Comparison of ENCODE assay signal across 22 cellular contexts in genomic region chr11:85717360-85717927, GRCh38. TPM values are rescaled to one million over a fixed set of nuclear protein-coding genes. Genes with fewer than 3 reads are reported as not detected.
A peak's percentile ranks its signal among the peaks of the same experiment; 100 is the strongest.
DNase-seq lines count a peak whose midpoint lies in the region; ATAC-seq and TF ChIP-seq lines count a peak whose summit lies in the region.
"Had no signal": no experiment of that assay in that cellular context is flagged by ENCODE, and none has a peak within 500 bp of the region (broad histone marks: within the 10 kb centered on the region; RNA-seq: fewer than 3 reads in every experiment).

No MANE protein-coding gene starts in this region.

- peak overlapping the region; percentile 84 for H4K5ac ChIP-seq in IMR-90 (ENCODE audit: low read depth, low read length)

- H2AK9ac ChIP-seq in IMR-90 (replicated peaks; ENCODE audit: low read depth, low read length, poor library complexity): no peak overlapping the region

- 0 out of 2 replicates have a peak, but pooled peaks cover 3% of the 10 kb centered on the region for H3K9me1 ChIP-seq in IMR-90 (ENCODE audit: insufficient read depth, low read length)

- no peak for TF ChIP-seq RAD21 in IMR-90 (IDR thresholded peaks at IDR 0.05; ENCODE audit: low read length)

- no CpG with 5 or more reads among the region's 2 CpGs for WGBS in IMR-90 (ENCODE audit: extremely low coverage in 2 of 2, insufficient read length in 1 of 2), 2 experiments

- no peak for DNase-seq in AG04449 (ENCODE audit: low read depth, low spot score)
- no peak for DNase-seq in IMR-90
- no peak for DNase-seq in chondrocyte (ENCODE audit: low spot score)
- no peak for DNase-seq in epidermal melanocyte (ENCODE audit: insufficient read length, low spot score)
- DNase-seq in NCI-H128 (lab: John Stamatoyannopoulos, UW; ENCODE audit: unreplicated experiment): no peak
- DNase-seq in DMS53 (lab: John Stamatoyannopoulos, UW): no peak
- no peak for DNase-seq in LoVo (ENCODE audit: low spot score)
- DNase-seq: activated CD4-positive, alpha-beta T cell treated with anti-CD3 and anti-CD28 coated beads, Interleukin-2, amount 50 U/mL, for 1 hour; activated CD8-positive, alpha-beta memory T cell treated with anti-CD3 and anti-CD28 coated beads, Interleukin-2, amount 50 U/mL, for 4 hours; activated effector memory CD4-positive, alpha-beta T cell treated with Interleukin-2 at 50 U/mL for 16 hours; caudate nucleus; DND-41; endodermal cell; hippocampal formation; kidney; NCI-H187; NCI-H345; stimulated activated naive B cell treated with anti-CD40 and anti-IgM and Interleukin-4, amounts not matched to agents 10 μg/mL and 1 μg/mL and 100 μg/mL, for 72 hours; thyroid gland had no signal

- H3K36me3 ChIP-seq in IMR-90 (ENCODE audit: control insufficient read depth, insufficient read depth, low read length) (peaks cover 9% of the 10 kb centered on the region), muscle layer of duodenum (ENCODE audit: control insufficient read depth in 1 of 2, insufficient read depth in 2 of 2, low read length in 2 of 2) (no peaks in the 10 kb centered on the region)
- H3K36me3 ChIP-seq: thyroid gland had no signal

- peak overlapping the region; percentile 61 for H4K91ac ChIP-seq in IMR-90 (ENCODE audit: insufficient read depth, low read depth, low read length)

- intact Hi-C loops in IMR-90 (cut with micrococcal nuclease): loop anchor here (5.0 kb wide), 1 partner anchor 95 kb away; the partner anchor contains the start of gene SYTL2

- POLR2A ChIA-PET in AG04449 (lab: Yijun Ruan, JAX) (no interaction called here), IMR-90 (lab: Charles Lee; ENCODE audit: unreplicated experiment) (no interaction called here)

- no peak for TF ChIP-seq POLR2A in IMR-90 (IDR thresholded peaks at IDR 0.05; ENCODE audit: low read depth, low read length)

- H3K9ac ChIP-seq in IMR-90 (ENCODE audit: low read depth, low read length): peak overlapping the region; percentile 82

- H3K4ac ChIP-seq in IMR-90 (ENCODE audit: low read depth, low read length): peak overlapping the region; percentile 88; the same call in 1 of the 2 replicates

- no peaks in the 10 kb centered on the region for H4K20me1 ChIP-seq in IMR-90 (ENCODE audit: insufficient read depth, low read length)

- peak overlapping the region; percentile 78 for H2BK120ac ChIP-seq in IMR-90 (ENCODE audit: low read depth, low read length)

- H3K4me2 ChIP-seq in IMR-90 (ENCODE audit: low read depth, low read length): peak overlapping the region; percentile 56

- CTCF ChIA-PET in AG04449 (lab: Yijun Ruan, JAX) (interaction anchor here (1.0 to 2.0 kb wide), 10 partner anchors 9 to 138 kb away, joined by 3 to 7 read pairs (median 4); partner anchors contain the start of gene CCDC83), IMR-90 (lab: Yijun Ruan, JAX) (interaction anchor here (0.6 to 1.0 kb wide), 2 partner anchors 98 to 380 kb away, joined by 3 read pairs; no protein-coding TSS in a partner anchor)

- TF ChIP-seq CTCF in AG04449 (IDR thresholded peaks at IDR 0.05; ENCODE audit: insufficient read depth, low read length, missing control alignments): no peak
- no peak for TF ChIP-seq CTCF in IMR-90 (conservative IDR thresholded peaks at IDR 0.05; ENCODE audit: low read depth, low read length)
- TF ChIP-seq CTCF in chondrocyte (IDR thresholded peaks at IDR 0.05): no peak

- dilution Hi-C loops in IMR-90 (cut with HindIII; ENCODE audit: low sequenced_read_pairs, unreplicated experiment): no loop called here

- peak overlapping the region; percentile 97 for H2BK5ac ChIP-seq in IMR-90 (ENCODE audit: low read depth, low read length, poor library complexity, severe bottlenecking)

- H3K27ac Mint-ChIP-seq in chondrocyte (ENCODE audit: unreplicated experiment): peak overlapping the region; percentile 94
- H3K27ac Mint-ChIP-seq: endodermal cell; memory B cell; stimulated activated naive B cell treated with anti-CD40 and anti-IgM and Interleukin-4, amounts not matched to agents 10 μg/mL and 1 μg/mL and 100 μg/mL, for 72 hours had no signal

- H2AK5ac ChIP-seq in IMR-90 (ENCODE audit: low read depth, low read length): no peak overlapping the region

- H3K79me1 ChIP-seq in IMR-90 (ENCODE audit: low read depth in 1 of 2, low read length in 2 of 2): peaks cover 16 to 32% of the 10 kb centered on the region in 2 experiments; a peak in 3 of 4 replicates

- H2BK20ac ChIP-seq in IMR-90 (ENCODE audit: low read depth, low read length): peak overlapping the region; percentile 82; the same call in 1 of the 2 replicates

- H3K27me3 ChIP-seq in IMR-90 (ENCODE audit: control insufficient read depth, insufficient read depth, low read length) (no peaks in the 10 kb centered on the region), muscle layer of duodenum (ENCODE audit: low read depth, low read length) (no peaks in the 10 kb centered on the region)
- H3K27me3 ChIP-seq: thyroid gland had no signal

- no peak for ATAC-seq in IMR-90 (ENCODE audit: low read depth)
- ATAC-seq: HCT116; stimulated activated naive B cell treated with anti-CD40 and anti-IgM and Interleukin-4, amounts not matched to agents 10 μg/mL and 1 μg/mL and 100 μg/mL, for 72 hours had no signal

- BruUV-seq in IMR-90 (replicated peaks; lab: Mats Ljungman, UMichigan): no TSS peak

- H3K23ac ChIP-seq in IMR-90 (ENCODE audit: low read depth, low read length): peak overlapping the region; percentile 89

- H3K9me3 ChIP-seq in IMR-90 (ENCODE audit: control insufficient read depth, insufficient read depth, low read length) (no peaks in the 10 kb centered on the region), muscle layer of duodenum (ENCODE audit: control insufficient read depth in 1 of 2, low read length in 2 of 2) (no peaks in the 10 kb centered on the region)
- H3K9me3 ChIP-seq: thyroid gland had no signal

- H3K36me3 Mint-ChIP-seq in chondrocyte (ENCODE audit: low read depth): no peaks in the 10 kb centered on the region
- H3K36me3 Mint-ChIP-seq: memory B cell; stimulated activated naive B cell treated with anti-CD40 and anti-IgM and Interleukin-4, amounts not matched to agents 10 μg/mL and 1 μg/mL and 100 μg/mL, for 72 hours had no signal

- in situ Hi-C loops in IMR-90 (cut with MboI; ENCODE audit: low sequenced_read_pairs): no loop called here

- no peaks in the 10 kb centered on the region for H3K27me3 Mint-ChIP-seq in chondrocyte (ENCODE audit: low read depth)
- H3K27me3 Mint-ChIP-seq: memory B cell; stimulated activated naive B cell treated with anti-CD40 and anti-IgM and Interleukin-4, amounts not matched to agents 10 μg/mL and 1 μg/mL and 100 μg/mL, for 72 hours had no signal

- peak overlapping the region; percentile 97 for H3K18ac ChIP-seq in IMR-90 (ENCODE audit: low read depth, low read length)

- peaks cover 6% of the 10 kb centered on the region for H3K4me1 ChIP-seq in IMR-90 (ENCODE audit: control insufficient read depth, insufficient read depth, low read length)
- H3K4me1 ChIP-seq in muscle layer of duodenum (ENCODE audit: control insufficient read depth in 1 of 2, insufficient read depth in 2 of 2, low read length in 2 of 2): no peaks in the 10 kb centered on the region
- H3K4me1 ChIP-seq: thyroid gland had no signal

- H2BK15ac ChIP-seq in IMR-90 (ENCODE audit: low read depth, low read length): peak overlapping the region; percentile 72

- H3K27ac ChIP-seq in IMR-90 (ENCODE audit: insufficient read depth, low read length) (peak overlapping the region; percentile 69; the same call in 1 of the 2 replicates), muscle layer of duodenum (ENCODE audit: low read length) (peak overlapping the region; percentile 82)

- H3K4me3 ChIP-seq in AG04449 (ENCODE audit: low read depth, low read length): peak overlapping the region; percentile 57
- peak overlapping the region; percentile 52; the same call in 1 of the 2 replicates for H3K4me3 ChIP-seq in IMR-90 (ENCODE audit: insufficient read depth, low read depth, low read length)
- no peak overlapping the region for H3K4me3 ChIP-seq in muscle layer of duodenum (ENCODE audit: low read depth in 1 of 2, low read length in 2 of 2)
- H3K4me3 ChIP-seq: thyroid gland had no signal

- no peak overlapping the region for H2AFZ ChIP-seq in IMR-90 (replicated peaks; ENCODE audit: low read length, poor library complexity)

- H3K4me1 Mint-ChIP-seq in chondrocyte (ENCODE audit: low read depth): peaks cover 26% of the 10 kb centered on the region
- H3K4me1 Mint-ChIP-seq: memory B cell; stimulated activated naive B cell treated with anti-CD40 and anti-IgM and Interleukin-4, amounts not matched to agents 10 μg/mL and 1 μg/mL and 100 μg/mL, for 72 hours had no signal

- no peaks in the 10 kb centered on the region for H3K9me3 Mint-ChIP-seq in chondrocyte (ENCODE audit: low read depth)
- H3K9me3 Mint-ChIP-seq: endodermal cell; memory B cell; stimulated activated naive B cell treated with anti-CD40 and anti-IgM and Interleukin-4, amounts not matched to agents 10 μg/mL and 1 μg/mL and 100 μg/mL, for 72 hours had no signal

- no peak overlapping the region for H3K4me3 Mint-ChIP-seq in chondrocyte (ENCODE audit: unreplicated experiment)
- H3K4me3 Mint-ChIP-seq: endodermal cell; memory B cell; stimulated activated naive B cell treated with anti-CD40 and anti-IgM and Interleukin-4, amounts not matched to agents 10 μg/mL and 1 μg/mL and 100 μg/mL, for 72 hours had no signal

- H4K8ac ChIP-seq in IMR-90 (ENCODE audit: low read depth in 2 of 2, low read length in 2 of 2): peak overlapping the region; percentile 72 to 85

- H3K14ac ChIP-seq in IMR-90 (replicated peaks; ENCODE audit: low read depth, low read length): peak overlapping the region; percentile 93

- peak overlapping the region; percentile 58 for H3K56ac ChIP-seq in IMR-90 (ENCODE audit: extremely low read depth, insufficient read depth, low read length)

TF ChIP-seq in IMR-90, 13 proteins besides CTCF, POLR2A, EP300 and RAD21 (continues in another document):
- TF ChIP-seq FOS (IDR thresholded peaks at IDR 0.05; ENCODE audit: low read depth, low read length): no peak
- no peak for TF ChIP-seq BHLHE40 (IDR thresholded peaks at IDR 0.05; ENCODE audit: low read depth, low read length)
- TF ChIP-seq MAZ (IDR thresholded peaks at IDR 0.05; ENCODE audit: borderline replicate concordance, low read depth, low read length): no peak
- TF ChIP-seq CHD1 (IDR thresholded peaks at IDR 0.05; ENCODE audit: low read depth, low read length): no peak
- no peak for TF ChIP-seq RFX5 (IDR thresholded peaks at IDR 0.05; ENCODE audit: low read depth, low read length)

RNA-seq across cellular contexts. Expression of gene CCDC89, which starts 31.4 kb away (rescaled TPM):
- total RNA-seq in IMR-90 (2012; rRNA removed) (7.9 and 9.4 TPM in 2 replicates), chondrocyte (0.26 to 0.30 TPM (median 0.29 TPM) in 3 replicates)
- 4.0 and 4.1 TPM in 2 replicates for polyA plus RNA-seq in IMR-90 (2012; rRNA removed)
- 2.5 and 2.9 TPM in 2 replicates for polyA plus RNA-seq in IMR-90 (2012; cell fraction: cytosol; rRNA removed)
- polyA plus RNA-seq in IMR-90 (2012; cell fraction: nucleus; rRNA removed; ENCODE audit: low replicate concordance): 2.1 and 4.2 TPM in 2 replicates
- total RNA-seq: endodermal cell had no signal

RNA-seq across cellular contexts. Expression of gene CREBZF, which starts 52.5 kb away (rescaled TPM):
- 12.5 and 24.4 TPM in 2 replicates for total RNA-seq in IMR-90 (2012; rRNA removed)
- polyA plus RNA-seq in IMR-90 (2012; rRNA removed): 14.2 and 17.7 TPM in 2 replicates
- 8.4 and 11.4 TPM in 2 replicates for polyA plus RNA-seq in IMR-90 (2012; cell fraction: cytosol; rRNA removed)
- polyA plus RNA-seq in IMR-90 (2012; cell fraction: nucleus; rRNA removed; ENCODE audit: low replicate concordance): 115 and 175 TPM in 2 replicates
- total RNA-seq in chondrocyte: 27.4 to 38.1 TPM (median 28.4 TPM) in 3 replicates

Comparison
In these comparisons a context has a peak if more than half of its experiments do, and no peak if none do; other contexts are left out.
1. H3K4me3 ChIP-seq: peak in AG04449 (single experiment) and IMR-90 (single experiment); none in muscle layer of duodenum (0 of 2).